ENCODE assay signal across 7 cellular contexts in the genomic region with DNA sequence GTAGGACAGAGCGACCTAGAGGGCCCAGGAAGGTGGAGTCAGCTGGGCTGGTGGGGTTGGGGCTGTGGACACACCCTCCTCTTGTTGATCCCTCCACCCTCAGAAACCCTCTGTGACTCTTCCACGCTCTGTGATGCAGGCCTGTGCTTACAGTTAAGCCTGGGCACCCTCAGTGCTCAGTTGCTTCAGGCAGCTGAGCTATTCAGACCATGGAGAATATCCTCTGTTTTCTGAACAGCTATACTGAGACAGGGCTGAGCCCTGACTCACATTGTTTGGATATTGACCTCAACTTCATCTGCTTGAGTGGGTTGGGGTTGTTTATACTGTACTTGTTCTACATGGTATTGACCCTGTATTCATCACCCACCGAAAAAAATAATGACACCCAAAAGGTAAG. TPM values are rescaled to one million over a fixed set of nuclear protein-coding genes. Genes with fewer than 3 reads are reported as not detected.
"Had no signal": no experiment of that assay in that cellular context is flagged by ENCODE, and none has a peak within 500 bp of the region (broad histone marks: within the 10 kb centered on the region; RNA-seq: fewer than 3 reads in every experiment).

A gene (plus strand): TSS at position 124 of the 400 bp plus-strand sequence. CDS start 86 bp downstream, at position 210.

RNA-seq across cellular contexts. Expression of the gene that starts here (rescaled TPM):
- total RNA-seq: GM23248, GM23338, H1, H4, H7, H9, HFFc6 had no signal
- polyA plus RNA-seq: GM23248, GM23338, H1 had no signal
